In the genomic region with DNA sequence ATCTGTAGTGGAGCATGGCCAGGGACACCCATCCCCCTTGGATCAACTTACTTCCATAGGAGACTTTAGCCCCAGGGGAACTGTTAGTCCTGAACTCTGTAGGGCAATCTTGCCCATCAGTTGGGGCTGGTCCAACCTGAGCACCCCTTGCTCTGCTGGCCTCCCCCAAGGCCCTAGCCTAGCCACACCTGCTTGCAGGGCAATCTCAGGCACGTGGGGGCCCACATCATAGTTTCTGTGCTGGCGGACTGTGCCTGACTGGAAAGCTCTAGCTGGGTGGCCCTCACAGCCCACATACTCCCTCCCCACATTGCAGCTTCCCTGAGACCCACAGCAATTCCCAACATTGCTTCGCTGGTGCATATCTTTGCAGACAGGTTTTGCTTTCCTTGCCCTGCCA, we compare ENCODE assay signal across 24 cellular contexts. TPM values are rescaled to one million over a fixed set of nuclear protein-coding genes. Genes with fewer than 3 reads are reported as not detected.
"Had no signal": no experiment of that assay in that cellular context is flagged by ENCODE, and none has a peak within 500 bp of the region (broad histone marks: within the 10 kb centered on the region; RNA-seq: fewer than 3 reads in every experiment).

No MANE protein-coding gene starts in this region.

- FAIRE-seq: endometrium had no signal

- DNase-seq: colonic mucosa; cortex of kidney; effector CD8-positive, alpha-beta T cell; effector memory CD8-positive, alpha-beta T cell; erythroblast; esophagus squamous epithelium; foreskin fibroblast; foreskin melanocyte; gastrocnemius medialis; glutamatergic neuron; head of caudate nucleus; heart right ventricle; hypothalamus; immature natural killer cell; islet precursor cell; left cardiac atrium; left lung; left ventricle myocardium superior; lower lobe of right lung; mesenchymal stem cell; mucosa of descending colon had no signal

- H3K27ac ChIP-seq: colonic mucosa, epithelial cell of prostate, esophagus squamous epithelium, gastrocnemius medialis, heart right ventricle, left lung, lower lobe of right lung had no signal

- H3K36me3 ChIP-seq: colonic mucosa, esophagus squamous epithelium, gastrocnemius medialis, heart right ventricle, left lung, lower lobe of right lung had no signal

- H3K4me3 ChIP-seq: colonic mucosa, esophagus squamous epithelium, gastrocnemius medialis, heart right ventricle, left lung, lower lobe of right lung, mucosa of descending colon had no signal

- H3K9me3 ChIP-seq: colonic mucosa, esophagus squamous epithelium, gastrocnemius medialis, left lung, lower lobe of right lung, mucosa of descending colon had no signal

- ATAC-seq: effector memory CD8-positive, alpha-beta T cell; esophagus mucosa; gastrocnemius medialis; heart right ventricle; left cardiac atrium; left lung; left ventricle myocardium superior; lower lobe of right lung; mucosa of descending colon had no signal

- H3K4me1 ChIP-seq: colonic mucosa, esophagus squamous epithelium, gastrocnemius medialis, heart right ventricle, left lung, lower lobe of right lung had no signal

- H3K27me3 ChIP-seq: colonic mucosa, esophagus squamous epithelium, gastrocnemius medialis had no signal

RNA-seq across cellular contexts. Expression of a gene that starts 6.6 kb away (rescaled TPM):
- polyA plus RNA-seq: immature natural killer cell had no signal
